In the genomic region with DNA sequence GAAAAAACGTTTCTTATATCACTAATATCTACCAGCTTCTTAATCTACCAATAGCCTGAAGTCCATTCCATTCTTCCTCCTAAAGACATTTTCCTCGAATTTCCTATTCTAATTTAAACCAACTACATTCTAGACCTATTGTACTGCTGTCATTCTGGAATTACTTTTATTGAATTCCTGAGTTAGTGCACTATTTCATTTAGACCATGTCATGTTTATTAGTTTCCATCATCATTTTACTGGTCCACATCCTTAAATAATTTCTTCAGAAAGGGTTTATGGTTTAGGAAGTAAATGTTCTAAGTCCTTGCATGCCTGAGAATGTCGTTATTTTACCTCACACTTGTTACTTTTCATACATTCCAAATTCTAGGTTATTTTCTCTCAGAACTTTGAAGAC, we compare ENCODE assay signal across 25 cellular contexts. TPM values are rescaled to one million over a fixed set of nuclear protein-coding genes. Genes with fewer than 3 reads are reported as not detected.
A peak's percentile ranks its signal among the peaks of the same experiment; 100 is the strongest.
DNase-seq lines count a peak whose midpoint lies in the region; ATAC-seq, FAIRE-seq and TF ChIP-seq lines count a peak whose summit lies in the region.
"Had no signal": no experiment of that assay in that cellular context is flagged by ENCODE, and none has a peak within 500 bp of the region (broad histone marks: within the 10 kb centered on the region; RNA-seq: fewer than 3 reads in every experiment).

No MANE protein-coding gene starts in this region.

- H3K4me2 ChIP-seq in HepG2 (ENCODE audit: low read depth, low read length) (no peak overlapping the region), hepatocyte (no peak overlapping the region)
- H3K4me2 ChIP-seq: A549; BLaER1 treated with 17β-estradiol and CSF1 and Interleukin-3, amounts not matched to agents 10 nM and 100 nM; GM23338 had no signal

- TF ChIP-seq EP300 in HepG2 (IDR thresholded peaks at IDR 0.05; ENCODE audit: low read depth in 2 of 2, low read length in 2 of 2) (no peak), HepG2 (CRISPR knock-in tag; IDR thresholded peaks at IDR 0.05; ENCODE audit: borderline replicate concordance) (no peak)

- peaks cover 44% of the 10 kb centered on the region for H3K4me1 ChIP-seq in HepG2 (ENCODE audit: insufficient read depth, low read length)
- H3K4me1 ChIP-seq in right lobe of liver: no peaks in the 10 kb centered on the region
- no peaks in the 10 kb centered on the region for H3K4me1 ChIP-seq in HEK293 (ENCODE audit: control insufficient read depth, insufficient read depth, low read length)
- peaks cover 21% of the 10 kb centered on the region for H3K4me1 ChIP-seq in Panc1 (ENCODE audit: control insufficient read depth, insufficient read depth, low read length)
- H3K4me1 ChIP-seq in hepatocyte (ENCODE audit: insufficient read depth): no peaks in the 10 kb centered on the region
- H3K4me1 ChIP-seq: BLaER1 treated with 17β-estradiol and CSF1 and Interleukin-3, amounts not matched to agents 10 nM and 100 nM had no signal

- BruUV-seq in HepG2 (replicated peaks; lab: Mats Ljungman, UMichigan) (no TSS peak), Panc1 (replicated peaks; lab: Mats Ljungman, UMichigan) (no TSS peak)

- CTCF ChIA-PET in HepG2 (lab: Yijun Ruan, JAX; ENCODE audit: low intra/inter-chr PET ratio, low total read pairs) (no interaction called here), HEK293 (lab: Yijun Ruan, JAX) (no interaction called here), Panc1 (lab: Charles Lee) (no interaction called here)

- POLR2A ChIA-PET in HepG2 (lab: Yijun Ruan, JAX): no interaction called here
- POLR2A ChIA-PET in HEK293 (lab: Yijun Ruan, JAX): no interaction called here
- POLR2A ChIA-PET in Panc1 (lab: Charles Lee): no interaction called here

- TF ChIP-seq CTCF in HepG2 (CRISPR knock-in tag; IDR thresholded peaks at IDR 0.05) (no peak), right lobe of liver (IDR thresholded peaks at IDR 0.05) (no peak), HEK293 (tag by site-specific recombination; IDR thresholded peaks at IDR 0.05) (no peak), Panc1 (IDR thresholded peaks at IDR 0.05) (no peak), hepatocyte (IDR thresholded peaks at IDR 0.05; ENCODE audit: poor library complexity) (no peak)

- H3K27me3 ChIP-seq in HepG2 (ENCODE audit: control insufficient read depth in 1 of 2, insufficient read depth in 2 of 2, low read length in 2 of 2) (no peaks in the 10 kb centered on the region), right lobe of liver (no peaks in the 10 kb centered on the region), Panc1 (ENCODE audit: control insufficient read depth, insufficient read depth, low read length) (no peaks in the 10 kb centered on the region), hepatocyte (no peaks in the 10 kb centered on the region)
- H3K27me3 ChIP-seq: BE2C; BLaER1 treated with 17β-estradiol and CSF1 and Interleukin-3, amounts not matched to agents 10 nM and 100 nM had no signal

- H3K79me2 ChIP-seq in HepG2 (ENCODE audit: insufficient read depth, low read length) (no peaks in the 10 kb centered on the region), hepatocyte (peaks cover 14% of the 10 kb centered on the region)

- no peak overlapping the region for H2AFZ ChIP-seq in HepG2 (ENCODE audit: low read length)
- no peak overlapping the region for H2AFZ ChIP-seq in hepatocyte
- H2AFZ ChIP-seq: GM23338 had no signal

- no peak for TF ChIP-seq RAD21 in HepG2 (CRISPR knock-in tag; IDR thresholded peaks at IDR 0.05)

- peak overlapping the region; percentile 85 for H3K27ac ChIP-seq in HepG2 (ENCODE audit: extremely low read length, insufficient read depth, low read length)
- no peak overlapping the region for H3K27ac ChIP-seq in right lobe of liver
- H3K27ac ChIP-seq in HEK293 (ENCODE audit: extremely low read depth, low read depth, low read length): no peak overlapping the region
- H3K27ac ChIP-seq in Panc1 (ENCODE audit: low read length): peak overlapping the region; percentile 87; the same call in 1 of the 2 replicates
- peak overlapping the region; percentile 80 for H3K27ac ChIP-seq in hepatocyte
- H3K27ac ChIP-seq: A549; BLaER1 treated with 17β-estradiol and CSF1 and Interleukin-3, amounts not matched to agents 10 nM and 100 nM had no signal

- H3K9me3 ChIP-seq in HepG2 (ENCODE audit: low read length) (no peaks in the 10 kb centered on the region), right lobe of liver (no peaks in the 10 kb centered on the region), HEK293 (ENCODE audit: control insufficient read depth, insufficient read depth, low read depth, low read length) (no peaks in the 10 kb centered on the region), Panc1 (ENCODE audit: control insufficient read depth, insufficient read depth, low read depth, low read length) (no peaks in the 10 kb centered on the region), hepatocyte (ENCODE audit: low read depth) (no peaks in the 10 kb centered on the region)
- H3K9me3 ChIP-seq: A549; BE2C; BLaER1 treated with 17β-estradiol and CSF1 and Interleukin-3, amounts not matched to agents 10 nM and 100 nM had no signal

- H3K36me3 ChIP-seq in HepG2 (replicated peaks in 1 of 2; ENCODE audit: control insufficient read depth in 1 of 2, insufficient read depth in 2 of 2, low read length in 2 of 2): no peaks in the 10 kb centered on the region
- H3K36me3 ChIP-seq in right lobe of liver: no peaks in the 10 kb centered on the region
- no peaks in the 10 kb centered on the region for H3K36me3 ChIP-seq in HEK293 (ENCODE audit: control insufficient read depth in 2 of 2, insufficient read depth in 1 of 2, low read length in 2 of 2)
- no peaks in the 10 kb centered on the region for H3K36me3 ChIP-seq in Panc1 (ENCODE audit: control insufficient read depth, insufficient read depth, low read length)
- H3K36me3 ChIP-seq in hepatocyte (replicated peaks; ENCODE audit: insufficient read depth, low read depth): no peaks in the 10 kb centered on the region
- H3K36me3 ChIP-seq: BE2C; BLaER1 treated with 17β-estradiol and CSF1 and Interleukin-3, amounts not matched to agents 10 nM and 100 nM had no signal

- H4K20me1 ChIP-seq in HepG2 (ENCODE audit: insufficient read depth, low read length) (no peaks in the 10 kb centered on the region), hepatocyte (ENCODE audit: insufficient read depth, poor library complexity, severe bottlenecking) (no peaks in the 10 kb centered on the region)
- H4K20me1 ChIP-seq: BLaER1 treated with 17β-estradiol and CSF1 and Interleukin-3, amounts not matched to agents 10 nM and 100 nM had no signal

- H3K9ac ChIP-seq in HepG2 (ENCODE audit: insufficient read depth, low read depth, low read length): no peak overlapping the region
- H3K9ac ChIP-seq: BLaER1 treated with 17β-estradiol and CSF1 and Interleukin-3, amounts not matched to agents 10 nM and 100 nM had no signal

- no peaks in the 10 kb centered on the region for H3K9me2 ChIP-seq in hepatocyte (replicated peaks; ENCODE audit: insufficient read depth)

- DNase-seq in HepG2 (ENCODE audit: low spot score) (no peak), right lobe of liver (no peak), Panc1 (ENCODE audit: low read depth, low spot score) (no peak), hepatocyte (ENCODE audit: low spot score) (no peak), NCI-H345 (lab: John Stamatoyannopoulos, UW) (no peak), NCI-H2107 (lab: John Stamatoyannopoulos, UW) (no peak)
- DNase-seq in activated CD4-positive, alpha-beta T cell treated with anti-CD3 and anti-CD28 coated beads, Interleukin-2, amount 50 U/mL, for 1 hour: no peak
- DNase-seq: 8988T; ACHN; AML-193; BE2C; CD4-positive, alpha-beta T cell; CD8-positive, alpha-beta memory T cell; DMS153; DND-41; GDM1; H9; HFFc6 had no signal

- TF ChIP-seq POLR2A in HepG2 (IDR thresholded peaks at IDR 0.05; ENCODE audit: insufficient read depth in 1 of 2, low read depth in 2 of 2, low read length in 2 of 2): no peak
- TF ChIP-seq POLR2A in right lobe of liver (IDR thresholded peaks at IDR 0.05): no peak

- intact Hi-C loops in HepG2 (cut with micrococcal nuclease; ENCODE audit: unreplicated experiment) (loop anchor here (10.0 kb wide), 1 partner anchor 289 kb away; a partner anchor contains a TSS), right lobe of liver (cut with DNase I) (no loop called here), Panc1 (cut with micrococcal nuclease; ENCODE audit: unreplicated experiment) (no loop called here)

- ATAC-seq in HepG2 (no peak), right lobe of liver (no peak), Panc1 (no peak)
- ATAC-seq: A549, GM12878, GM23338, HCT116 had no signal

- FAIRE-seq in HepG2 (lab: Jason Lieb, UNC): no peak
- FAIRE-seq: A549, GM12878, GM19239 had no signal

- in situ Hi-C loops in HepG2 (cut with HindIII; ENCODE audit: extremely low pct_ligation_motif_present, low pct_unique_long_range_greater_than_20kb) (no loop called here), Panc1 (cut with HindIII; ENCODE audit: low pct_unique_long_range_greater_than_20kb, low sequenced_read_pairs) (no loop called here)

- H3K4me3 ChIP-seq in HepG2 (replicated peaks in 1 of 3; ENCODE audit: insufficient read depth in 1 of 3, low read depth in 2 of 3, low read length in 3 of 3): no peak overlapping the region
- no peak overlapping the region for H3K4me3 ChIP-seq in right lobe of liver
- no peak overlapping the region for H3K4me3 ChIP-seq in HEK293 (ENCODE audit: low read depth, low read length)
- no peak overlapping the region for H3K4me3 ChIP-seq in Panc1 (ENCODE audit: low read depth in 2 of 2, low read length in 2 of 2)
- no peak overlapping the region for H3K4me3 ChIP-seq in hepatocyte
- H3K4me3 ChIP-seq: A549; BLaER1 treated with 17β-estradiol and CSF1 and Interleukin-3, amounts not matched to agents 10 nM and 100 nM; GM12878; GM23338 had no signal

- 93% methylated on average over 3 of the region's 3 CpGs for WGBS in HepG2 (ENCODE audit: low lambda C conversion rate)
- 51% methylated on average over 3 of the region's 3 CpGs for WGBS in right lobe of liver (ENCODE audit: insufficient coverage, low coverage, low lambda C conversion rate, missing lambda C conversion rate)
- WGBS in hepatocyte (ENCODE audit: low lambda C conversion rate, missing lambda C conversion rate): 85% methylated on average over 3 of the region's 3 CpGs

RNA-seq across cellular contexts. Expression of a gene that starts 13.2 kb away (rescaled TPM):
- total RNA-seq in HepG2 (2016; rRNA removed; fragmentation: Illumina TruSeq; extraction: Trizol): 4.6 and 7.7 TPM in 2 replicates
- 1.9 and 2.0 TPM in 2 replicates for total RNA-seq in HepG2 (2016; cell fraction: cytosol; rRNA removed; fragmentation: Illumina TruSeq; extraction: Trizol; ENCODE audit: low read depth)
- 4.0 and 7.6 TPM in 2 replicates for total RNA-seq in HepG2 (2016; cell fraction: insoluble cytoplasmic fraction; rRNA removed; fragmentation: Illumina TruSeq; extraction: Trizol)
- 2.3 TPM in 2 replicates for total RNA-seq in HepG2 (2016; cell fraction: membrane; rRNA removed; fragmentation: Illumina TruSeq; extraction: Trizol)
- 7.1 and 7.4 TPM in 2 replicates for total RNA-seq in HepG2 (2016; cell fraction: nucleus; rRNA removed; fragmentation: Illumina TruSeq; extraction: Trizol)
- 0.56 and 0.84 TPM in 2 replicates for polyA plus RNA-seq in HepG2 (2011; rRNA removed)
- polyA plus RNA-seq in HepG2 (2011; cell fraction: cytosol; rRNA removed): 0.28 and 0.45 TPM in 2 replicates
- 0.48 and 0.57 TPM in 2 replicates for polyA plus RNA-seq in HepG2 (2011; cell fraction: nucleus; rRNA removed)
- polyA plus RNA-seq in HepG2 (2012): 1.3 and 1.8 TPM in 2 replicates
- polyA plus RNA-seq in HepG2 (2016; cell fraction: cytosol; fragmentation: Illumina TruSeq; extraction: Trizol; ENCODE audit: low read depth): 0.10 TPM in 2 replicates
- 3.7 and 4.7 TPM in 2 replicates for polyA plus RNA-seq in HepG2 (2016; cell fraction: insoluble cytoplasmic fraction; fragmentation: Illumina TruSeq; extraction: Trizol; ENCODE audit: low read depth)
- polyA plus RNA-seq in HepG2 (2016; cell fraction: membrane; fragmentation: Illumina TruSeq; extraction: Trizol; ENCODE audit: low read depth): 0.31 and 0.45 TPM in 2 replicates
- 4.2 and 5.1 TPM in 2 replicates for polyA plus RNA-seq in HepG2 (2016; cell fraction: nucleus; fragmentation: Illumina TruSeq; extraction: Trizol; ENCODE audit: insufficient read depth, low read depth)
- polyA minus RNA-seq in HepG2 (2011; rRNA and poly(A)+ RNA removed; ENCODE audit: low replicate concordance): 0.14 and 0.62 TPM in 2 replicates
- 1.2 and 1.7 TPM in 2 replicates for polyA minus RNA-seq in HepG2 (2011; cell fraction: cytosol; rRNA and poly(A)+ RNA removed)
- 5.3 and 6.7 TPM in 2 replicates for polyA minus RNA-seq in HepG2 (2011; cell fraction: nucleus; rRNA and poly(A)+ RNA removed)
- total RNA-seq in right lobe of liver: under 1 TPM; 0.26 to 0.74 (median 0.51) TPM
- total RNA-seq in Panc1 (2021; ENCODE audit: unreplicated experiment): 7.0 TPM
- polyA plus RNA-seq in Panc1 (2012; ENCODE audit: insufficient read length): 3.0 TPM
- 4.5 and 5.6 TPM in 2 replicates for total RNA-seq in hepatocyte
- 2.4 and 3.6 TPM in 2 replicates for polyA plus RNA-seq in hepatocyte
- total RNA-seq: CD4-positive, alpha-beta T cell had no signal

Comparison
In these comparisons a context has a peak if more than half of its experiments do, and no peak if none do; other contexts are left out.
1. H3K27ac ChIP-seq: peak in HepG2 (single experiment), Panc1 (single experiment) and hepatocyte (single experiment); none in right lobe of liver (0 of 3) and HEK293 (single experiment).